ENCODE assay signal across 9 cellular contexts in genomic region chr5:43191740-43192557, GRCh38. TPM values are rescaled to one million over a fixed set of nuclear protein-coding genes. Genes with fewer than 3 reads are reported as not detected.
A peak's percentile ranks its signal among the peaks of the same experiment; 100 is the strongest.
DNase-seq lines count a peak whose midpoint lies in the region; ATAC-seq and TF ChIP-seq lines count a peak whose summit lies in the region.
"Had no signal": no experiment of that assay in that cellular context is flagged by ENCODE, and none has a peak within 500 bp of the region (broad histone marks: within the 10 kb centered on the region; RNA-seq: fewer than 3 reads in every experiment).

TSS of gene NIM1K (plus strand) at chr5:43192225. CDS start at chr5:43245776, 53,551 bp downstream.

- peak within 1 kb of the TSS; percentile 59 for H3K4me3 ChIP-seq in CD8-positive, alpha-beta memory T cell (ENCODE audit: low read length)
- H3K4me3 ChIP-seq in iPS-18c (ENCODE audit: insufficient read depth, low read depth, low read length) (peak within 1 kb of the TSS; percentile 66), gastrocnemius medialis (peak within 1 kb of the TSS; percentile 62 to 75 (median 70))

- H3K27me3 ChIP-seq in CD8-positive, alpha-beta memory T cell (ENCODE audit: insufficient read depth, low read length, poor library complexity, severe bottlenecking), result peaks cover 9% of the 10 kb centered on the region
- no peaks in the 10 kb centered on the region for H3K27me3 ChIP-seq in gastrocnemius medialis

- CTCF ChIA-PET in CD8-positive, alpha-beta memory T cell (lab: Charles Lee), result interaction anchor here (0.8 kb wide), 1 partner anchor 10 kb away, joined by 3 read pairs; no protein-coding TSS in a partner anchor

- no peaks in the 10 kb centered on the region for H3K9me3 ChIP-seq in CD8-positive, alpha-beta memory T cell (ENCODE audit: low read length)
- H3K9me3 ChIP-seq in T-helper 17 cell (ENCODE audit: control insufficient read depth, low read length, poor library complexity, severe bottlenecking) (no peaks in the 10 kb centered on the region), iPS-18c (ENCODE audit: control insufficient read depth, insufficient read depth, low read length) (no peaks in the 10 kb centered on the region), gastrocnemius medialis (no peaks in the 10 kb centered on the region)

- POLR2A ChIA-PET in CD8-positive, alpha-beta memory T cell (lab: Charles Lee), result interaction anchor here (0.5 to 1.5 kb wide), 2 partner anchors 200 to 292 kb away, joined by 3 read pairs; partner anchors contain the start of gene TMEM267

- peak within 1 kb of the TSS; percentile 85 to 91 (median 87) for H3K4me3 Mint-ChIP-seq in CD8-positive, alpha-beta memory T cell
- H3K4me3 Mint-ChIP-seq in T-helper 17 cell (peak within 1 kb of the TSS; percentile 90), brain (peak within 1 kb of the TSS; percentile 85 to 95 (median 94))

- in situ Hi-C loops in gastrocnemius medialis (cut with MboI; ENCODE audit: low sequenced_read_pairs in 4 of 4), result no loop called here

- peak within 1 kb of the TSS in 6 of 8 donors; percentile 1 to 82 (median 46) for H3K27ac Mint-ChIP-seq in CD8-positive, alpha-beta memory T cell
- H3K27ac Mint-ChIP-seq in T-helper 17 cell, result peak within 1 kb of the TSS; percentile 90
- H3K27ac Mint-ChIP-seq in brain, result peak within 1 kb of the TSS; percentile 72 to 97 (median 96)

- peaks cover 0 to 8% (median 6%) of the 10 kb centered on the region in 3 donors for H3K36me3 Mint-ChIP-seq in CD8-positive, alpha-beta memory T cell
- no peaks in the 10 kb centered on the region for H3K36me3 Mint-ChIP-seq in T-helper 17 cell (ENCODE audit: low read depth)
- H3K36me3 Mint-ChIP-seq in brain, result peaks cover 12% of the 10 kb centered on the region

- peaks cover 0 to 5% (median 0%) of the 10 kb centered on the region in 5 donors for H3K9me3 Mint-ChIP-seq in CD8-positive, alpha-beta memory T cell
- peaks cover 0 to 6% (median 0%) of the 10 kb centered on the region in 5 experiments for H3K9me3 Mint-ChIP-seq in brain

- peak; percentile 3 to 49 (median 12) for DNase-seq in CD8-positive, alpha-beta memory T cell
- DNase-seq in T-helper 17 cell, result peak; percentile 10 to 22 (median 22)
- DNase-seq in gastrocnemius medialis, result peak; percentile 19 to 23
- DNase-seq in effector CD4-positive, alpha-beta T cell, result no peak

- no peaks in the 10 kb centered on the region for H3K36me3 ChIP-seq in CD8-positive, alpha-beta memory T cell (ENCODE audit: insufficient read depth, low read length)
- H3K36me3 ChIP-seq in gastrocnemius medialis, result no peaks in the 10 kb centered on the region

- TF ChIP-seq CTCF in brain (conservative IDR thresholded peaks at IDR 0.05), result no peak
- TF ChIP-seq CTCF in gastrocnemius medialis (IDR thresholded peaks at IDR 0.05 in 4 of 5, conservative IDR thresholded peaks at IDR 0.05 in 1 of 5), result no peak

- peak; percentile 85 for ATAC-seq in GM19455 (IDR thresholded peaks at IDR 0.05; ENCODE audit: unreplicated experiment)
- peak; percentile 50 for ATAC-seq in HG03558 (IDR thresholded peaks at IDR 0.05; ENCODE audit: extremely low read depth, unreplicated experiment)
- peak; percentile 66 for ATAC-seq in T-helper 17 cell
- ATAC-seq in gastrocnemius medialis, result peak; percentile 66 to 68

- H3K4me1 ChIP-seq in CD8-positive, alpha-beta memory T cell (ENCODE audit: insufficient read depth, low read length), result peaks cover 8% of the 10 kb centered on the region
- peaks cover 0 to 25% of the 10 kb centered on the region in 2 donors for H3K4me1 ChIP-seq in gastrocnemius medialis

- peaks cover 11 to 30% of the 10 kb centered on the region in 2 donors for H3K27me3 Mint-ChIP-seq in CD8-positive, alpha-beta memory T cell
- H3K27me3 Mint-ChIP-seq in T-helper 17 cell (peaks cover 10% of the 10 kb centered on the region), brain (peaks cover 9% of the 10 kb centered on the region)

- H3K27ac ChIP-seq in CD8-positive, alpha-beta memory T cell (ENCODE audit: low read depth, low read length), result no peak within 1 kb of the TSS
- peak within 1 kb of the TSS; percentile 14 to 68 (median 42) for H3K27ac ChIP-seq in gastrocnemius medialis

- intact Hi-C loops in gastrocnemius medialis (cut with DNase I; ENCODE audit: low total_unique reads), result loop anchor here (5.0 to 10.0 kb wide), 3 partner anchors 70 to 120 kb away; partner anchors contain the start of genes HMGCS1 and ZNF131

- peaks cover 19 to 30% (median 25%) of the 10 kb centered on the region in 3 donors for H3K4me1 Mint-ChIP-seq in CD8-positive, alpha-beta memory T cell
- peaks cover 14% of the 10 kb centered on the region for H3K4me1 Mint-ChIP-seq in T-helper 17 cell
- peaks cover 39% of the 10 kb centered on the region for H3K4me1 Mint-ChIP-seq in brain

- no peak for TF ChIP-seq POLR2A in gastrocnemius medialis (IDR thresholded peaks at IDR 0.05)

RNA-seq across cellular contexts. Expression of gene NIM1K, which starts in this region (rescaled TPM):
- under 1 TPM; 0.40 to 0.70 TPM for total RNA-seq in CD8-positive, alpha-beta memory T cell
- 0.20 TPM for polyA plus RNA-seq in CD8-positive, alpha-beta memory T cell
- total RNA-seq in T-helper 17 cell (1 to 10 TPM in 1 of 2 donors, under 1 TPM in 1; 0.76 to 1.1 TPM), gastrocnemius medialis (under 1 TPM in 1 of 4 donors, not detected in 3; 0.41 TPM)
- polyA plus RNA-seq in brain (ENCODE audit: insufficient read depth, low read depth, low replicate concordance), result 3.3 TPM
- total RNA-seq: NCI-H460 had no signal

Comparison
In these comparisons a context has a peak if more than half of its experiments do, and no peak if none do; other contexts are left out.
1. Peak in DNase-seq and H3K4me3 ChIP-seq in CD8-positive, alpha-beta memory T cell; RNA of the gene not detected or under 1 TPM.
2. Peak in DNase-seq, ATAC-seq, H3K4me3 ChIP-seq and H3K27ac ChIP-seq in gastrocnemius medialis; RNA of the gene not detected or under 1 TPM.
3. H3K27ac Mint-ChIP-seq: peak in every context shown above with its lines; median percentile 96 in brain; 90 in T-helper 17 cell; 46 in CD8-positive, alpha-beta memory T cell.